8 cellular contexts compared by ENCODE assay signal in the genomic region with DNA sequence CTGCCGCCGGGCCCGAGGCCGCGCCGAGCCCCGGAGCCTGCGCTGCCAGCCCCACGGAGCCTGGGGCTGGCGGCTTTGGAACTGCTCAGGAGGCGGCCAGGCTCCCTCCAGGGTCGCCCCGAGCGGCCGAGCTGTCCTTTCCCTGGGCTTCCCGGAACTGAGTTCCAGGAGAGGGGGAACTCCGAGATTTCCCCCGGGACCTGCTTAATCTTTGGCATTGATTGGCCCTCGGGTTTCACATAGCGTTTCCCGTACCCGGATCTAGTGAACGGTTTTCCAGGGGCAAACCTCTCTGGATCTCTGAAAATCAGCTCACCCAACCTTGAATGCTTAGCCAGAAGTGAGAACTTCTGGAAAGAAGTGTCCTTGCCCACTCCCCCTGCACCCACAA. TPM values are rescaled to one million over a fixed set of nuclear protein-coding genes. Genes with fewer than 3 reads are reported as not detected.
DNase-seq lines count a peak whose midpoint lies in the region; ATAC-seq and TF ChIP-seq lines count a peak whose summit lies in the region.

No MANE protein-coding gene starts in this region.

- peak overlapping the region; percentile 72 for H3K27ac ChIP-seq in CD4-positive, CD25-positive, alpha-beta regulatory T cell (ENCODE audit: insufficient read depth, low read length, poor library complexity, severe bottlenecking)
- H3K27ac ChIP-seq in mesodermal cell (ENCODE audit: low read depth, low read length, severe bottlenecking) = peak overlapping the region; percentile 53

- H3K27ac Mint-ChIP-seq in CD4-positive, CD25-positive, alpha-beta regulatory T cell = peak overlapping the region in 2 of 3 donors; percentile 46 to 82

- no peak for DNase-seq in CD4-positive, CD25-positive, alpha-beta regulatory T cell
- DNase-seq in NCI-H345 (lab: John Stamatoyannopoulos, UW) (peak; percentile 38), cardiac fibroblast (ENCODE audit: low read depth in 2 of 2) (peak; percentile 83 to 85), GM20000 (ENCODE audit: low spot score) (no peak), inferior parietal cortex (ENCODE audit: extremely low spot score) (no peak)

- no peaks in the 10 kb centered on the region for H3K9me3 ChIP-seq in CD4-positive, CD25-positive, alpha-beta regulatory T cell (ENCODE audit: control insufficient read depth in 2 of 2, low read length in 2 of 2)
- no peaks in the 10 kb centered on the region for H3K9me3 ChIP-seq in mesodermal cell (ENCODE audit: control insufficient read depth, low read length)

- H3K9me3 Mint-ChIP-seq in CD4-positive, CD25-positive, alpha-beta regulatory T cell = no peaks in the 10 kb centered on the region

- no peaks in the 10 kb centered on the region for H3K27me3 Mint-ChIP-seq in CD4-positive, CD25-positive, alpha-beta regulatory T cell

- ATAC-seq in CD4-positive, CD25-positive, alpha-beta regulatory T cell (ENCODE audit: low read depth in 2 of 2) = no peak
- ATAC-seq in GM19043 (IDR thresholded peaks at IDR 0.05; ENCODE audit: low read depth, unreplicated experiment) = peak; percentile 17
- no peak for ATAC-seq in HG03521 (IDR thresholded peaks at IDR 0.05; ENCODE audit: unreplicated experiment)

- H3K36me3 Mint-ChIP-seq in CD4-positive, CD25-positive, alpha-beta regulatory T cell = peaks cover 6% of the 10 kb centered on the region

- 1% methylated on average over 14 to 23 of the region's 23 CpGs for WGBS in mesodermal cell (ENCODE audit: insufficient coverage in 2 of 2), 2 experiments

- peaks cover 32% of the 10 kb centered on the region for H3K4me1 ChIP-seq in CD4-positive, CD25-positive, alpha-beta regulatory T cell (ENCODE audit: control insufficient read depth, insufficient read depth, low read length, poor library complexity, severe bottlenecking)
- H3K4me1 ChIP-seq in mesodermal cell (ENCODE audit: control insufficient read depth, insufficient read depth, low read length, poor library complexity, severe bottlenecking) = peaks cover 10% of the 10 kb centered on the region

- H3K4me3 ChIP-seq in CD4-positive, CD25-positive, alpha-beta regulatory T cell (ENCODE audit: low read depth, low read length) = peak overlapping the region; percentile 82
- H3K4me3 ChIP-seq in cardiac fibroblast (replicated peaks in 1 of 2; ENCODE audit: low read depth in 2 of 2, low read length in 2 of 2) (peak overlapping the region; percentile 49 to 57), mesodermal cell (ENCODE audit: extremely low read depth, insufficient read depth, low read length, poor library complexity, severe bottlenecking) (peak overlapping the region; percentile 50)

- H3K4me1 Mint-ChIP-seq in CD4-positive, CD25-positive, alpha-beta regulatory T cell = peaks cover 26 to 48% (median 30%) of the 10 kb centered on the region in 4 donors

- H3K36me3 ChIP-seq in CD4-positive, CD25-positive, alpha-beta regulatory T cell (ENCODE audit: control insufficient read depth, insufficient read depth, low read length) = no peaks in the 10 kb centered on the region
- no peaks in the 10 kb centered on the region for H3K36me3 ChIP-seq in mesodermal cell (ENCODE audit: control insufficient read depth, insufficient read depth, low read length)

- no peak for TF ChIP-seq CTCF in cardiac fibroblast (IDR thresholded peaks at IDR 0.05; ENCODE audit: low read depth, low read length)
- TF ChIP-seq CTCF in GM20000 (IDR thresholded peaks at IDR 0.05; ENCODE audit: extremely low read depth, missing control alignments) = no peak

- H3K4me3 Mint-ChIP-seq in CD4-positive, CD25-positive, alpha-beta regulatory T cell = peak overlapping the region; percentile 88 to 96 (median 88)

- H3K27me3 ChIP-seq in CD4-positive, CD25-positive, alpha-beta regulatory T cell (ENCODE audit: control insufficient read depth, insufficient read depth, low read length) = no peaks in the 10 kb centered on the region

RNA-seq across cellular contexts. Expression of gene H6PD, which starts 0.5 kb away (rescaled TPM):
- total RNA-seq in CD4-positive, CD25-positive, alpha-beta regulatory T cell = 19.4 TPM
- 1 to 10 TPM; 7.8 to 10.0 (median 8.8) TPM for polyA plus RNA-seq in CD4-positive, CD25-positive, alpha-beta regulatory T cell
- polyA plus RNA-seq in mesodermal cell (2013, experiment 1 of 2) = 15.0 TPM
- polyA plus RNA-seq in mesodermal cell (2013, experiment 2 of 2) = 13.4 TPM

RNA-seq across cellular contexts. Expression of gene SPSB1, which starts 57.6 kb away (rescaled TPM):
- 19.7 TPM for total RNA-seq in CD4-positive, CD25-positive, alpha-beta regulatory T cell
- 10 to 100 TPM in 3 of 4 donors, 1 to 10 TPM in 1; 7.0 to 12.3 (median 11.9) TPM for polyA plus RNA-seq in CD4-positive, CD25-positive, alpha-beta regulatory T cell
- polyA plus RNA-seq in mesodermal cell (2013, experiment 1 of 2) = 17.3 TPM
- polyA plus RNA-seq in mesodermal cell (2013, experiment 2 of 2) = 14.6 TPM

Comparison
In these comparisons a context has a peak if more than half of its experiments do, and no peak if none do; other contexts are left out.
1. DNase-seq: peak in NCI-H345 (single experiment) and cardiac fibroblast (2 of 2); none in CD4-positive, CD25-positive, alpha-beta regulatory T cell (0 of 3), GM20000 (single experiment) and inferior parietal cortex (single experiment).
2. Peak in every context shown above with its lines, with median percentiles within 50 percentile points of each other: H3K4me3 ChIP-seq.